Comparison of ENCODE assay signal across 8 cellular contexts in genomic region chr14:75514673-75515630, GRCh38. TPM values are rescaled to one million over a fixed set of nuclear protein-coding genes. Genes with fewer than 3 reads are reported as not detected.
DNase-seq lines count a peak whose midpoint lies in the region; ATAC-seq and TF ChIP-seq lines count a peak whose summit lies in the region.

No MANE protein-coding gene starts in this region.

- H3K36me3 ChIP-seq in hepatocyte (replicated peaks; ENCODE audit: insufficient read depth, low read depth) = no peaks in the 10 kb centered on the region
- no peaks in the 10 kb centered on the region for H3K36me3 ChIP-seq in stomach

- H3K4me1 ChIP-seq in hepatocyte (ENCODE audit: insufficient read depth) (no peaks in the 10 kb centered on the region), stomach (peaks cover 0 to 16% (median 4%) of the 10 kb centered on the region in 4 donors)

- no TSS peak for BruUV-seq in Calu3 (replicated peaks; lab: Mats Ljungman, UMichigan)

- CTCF ChIA-PET in Calu3 (lab: Charles Lee) = no interaction called here

- H3K4me3 ChIP-seq in hepatocyte = no peak overlapping the region
- H3K4me3 ChIP-seq in stomach = peak overlapping the region; percentile 29 to 44 (median 33)

- DNase-seq in Calu3 = peak; percentile 15
- DNase-seq in LHCN-M2 (ENCODE audit: low read depth) = peak; percentile 49
- no peak for DNase-seq in activated T-helper 2 cell treated with anti-CD3 and anti-CD28 coated beads, Interferon-gamma antibody, Interleukin-2, Interleukin-4, amounts not matched to agents 10 μg/mL and 5 μg/mL and 100 μg/mL, durations not matched to agents 14 hours and 24 hours and 36 hours (ENCODE audit: low spot score)
- no peak for DNase-seq in hepatocyte (ENCODE audit: low spot score)
- no peak for DNase-seq in stomach
- DNase-seq in occipital lobe (lab: John Stamatoyannopoulos, UW) = no peak
- no peak for DNase-seq in NCI-H524 treated with DMSO at 0.1 percent for 48 hours (lab: John Stamatoyannopoulos, UW)

- no peak overlapping the region for H3K4me3 Mint-ChIP-seq in Calu3 (ENCODE audit: low read depth, unreplicated experiment)
- H3K4me3 Mint-ChIP-seq in activated T-helper 2 cell treated with anti-CD3 and anti-CD28 coated beads, Interferon-gamma antibody, Interleukin-2, Interleukin-4, amounts not matched to agents 10 μg/mL and 5 μg/mL and 100 μg/mL, durations not matched to agents 14 hours and 24 hours and 36 hours (ENCODE audit: low read depth) = peak overlapping the region; percentile 80

- TF ChIP-seq CTCF in Calu3 (IDR thresholded peaks at IDR 0.05; ENCODE audit: unreplicated experiment) = no peak
- no peak for TF ChIP-seq CTCF in hepatocyte (IDR thresholded peaks at IDR 0.05; ENCODE audit: poor library complexity)
- TF ChIP-seq CTCF in stomach (IDR thresholded peaks at IDR 0.05) = no peak

- H3K36me3 Mint-ChIP-seq in Calu3 (ENCODE audit: insufficient read depth, unreplicated experiment) = no peaks in the 10 kb centered on the region
- H3K36me3 Mint-ChIP-seq in activated T-helper 2 cell treated with anti-CD3 and anti-CD28 coated beads, Interferon-gamma antibody, Interleukin-2, Interleukin-4, amounts not matched to agents 10 μg/mL and 5 μg/mL and 100 μg/mL, durations not matched to agents 14 hours and 24 hours and 36 hours (ENCODE audit: low read depth) = peaks cover 19% of the 10 kb centered on the region

- no peaks in the 10 kb centered on the region for H3K4me1 Mint-ChIP-seq in Calu3 (ENCODE audit: low read depth, unreplicated experiment)
- peaks cover 48% of the 10 kb centered on the region for H3K4me1 Mint-ChIP-seq in activated T-helper 2 cell treated with anti-CD3 and anti-CD28 coated beads, Interferon-gamma antibody, Interleukin-2, Interleukin-4, amounts not matched to agents 10 μg/mL and 5 μg/mL and 100 μg/mL, durations not matched to agents 14 hours and 24 hours and 36 hours (ENCODE audit: low read depth)

- H3K79me2 ChIP-seq in hepatocyte = no peaks in the 10 kb centered on the region

- no peak for TF ChIP-seq EP300 in stomach (IDR thresholded peaks at IDR 0.05)

- no peak overlapping the region for H3K27ac ChIP-seq in hepatocyte
- H3K27ac ChIP-seq in stomach = peak overlapping the region in 4 of 5 donors; percentile 0 to 48 (median 29)

- H3K9me3 Mint-ChIP-seq in Calu3 (ENCODE audit: low read depth, unreplicated experiment) = peaks cover 3% of the 10 kb centered on the region
- peaks cover 26% of the 10 kb centered on the region for H3K9me3 Mint-ChIP-seq in activated T-helper 2 cell treated with anti-CD3 and anti-CD28 coated beads, Interferon-gamma antibody, Interleukin-2, Interleukin-4, amounts not matched to agents 10 μg/mL and 5 μg/mL and 100 μg/mL, durations not matched to agents 14 hours and 24 hours and 36 hours

- H3K4me2 ChIP-seq in hepatocyte = peak overlapping the region; percentile 38

- H3K27ac Mint-ChIP-seq in Calu3 (ENCODE audit: unreplicated experiment) = no peak overlapping the region
- peak overlapping the region; percentile 93 for H3K27ac Mint-ChIP-seq in activated T-helper 2 cell treated with anti-CD3 and anti-CD28 coated beads, Interferon-gamma antibody, Interleukin-2, Interleukin-4, amounts not matched to agents 10 μg/mL and 5 μg/mL and 100 μg/mL, durations not matched to agents 14 hours and 24 hours and 36 hours

- H3K9me2 ChIP-seq in hepatocyte (replicated peaks; ENCODE audit: insufficient read depth) = no peaks in the 10 kb centered on the region

- H3K27me3 ChIP-seq in hepatocyte (no peaks in the 10 kb centered on the region), stomach (peaks cover 0 to 7% (median 0%) of the 10 kb centered on the region in 3 donors)

- 75% methylated on average over 29 of the region's 29 CpGs for WGBS in hepatocyte (ENCODE audit: low lambda C conversion rate, missing lambda C conversion rate)
- WGBS in stomach, 5 donors = 39 to 51% (median 49%) methylated on average over 29 of the region's 29 CpGs

- intact Hi-C loops in Calu3 (cut with micrococcal nuclease; ENCODE audit: unreplicated experiment) = no loop called here
- intact Hi-C loops in activated T-helper 2 cell treated with anti-CD3 and anti-CD28 coated beads, Interferon-gamma antibody, Interleukin-2, Interleukin-4, amounts not matched to agents 10 μg/mL and 5 μg/mL and 100 μg/mL, durations not matched to agents 14 hours and 24 hours and 36 hours (cut with micrococcal nuclease) = no loop called here
- intact Hi-C loops in stomach (cut with DNase I; ENCODE audit: low total_unique reads) = no loop called here

- H2AFZ ChIP-seq in hepatocyte = no peak overlapping the region

- no peak for TF ChIP-seq POLR2A in stomach (IDR thresholded peaks at IDR 0.05)

- H3K27me3 Mint-ChIP-seq in Calu3 (ENCODE audit: unreplicated experiment) = peaks cover 28% of the 10 kb centered on the region
- no peaks in the 10 kb centered on the region for H3K27me3 Mint-ChIP-seq in activated T-helper 2 cell treated with anti-CD3 and anti-CD28 coated beads, Interferon-gamma antibody, Interleukin-2, Interleukin-4, amounts not matched to agents 10 μg/mL and 5 μg/mL and 100 μg/mL, durations not matched to agents 14 hours and 24 hours and 36 hours (ENCODE audit: low read depth)

- H3K9me3 ChIP-seq in hepatocyte (ENCODE audit: low read depth) (peaks cover 9% of the 10 kb centered on the region), stomach (peaks cover 0 to 17% (median 10%) of the 10 kb centered on the region in 4 donors)

- peak; percentile 50 for ATAC-seq in GM21381 (IDR thresholded peaks at IDR 0.05; ENCODE audit: unreplicated experiment)

- H4K20me1 ChIP-seq in hepatocyte (ENCODE audit: insufficient read depth, poor library complexity, severe bottlenecking) = no peaks in the 10 kb centered on the region

RNA-seq across cellular contexts. Expression of gene BATF, which starts 7.3 kb away (rescaled TPM):
- total RNA-seq in Calu3 (2022) = 1.4 and 2.2 TPM in 2 replicates
- not detected in 2 replicates for total RNA-seq in LHCN-M2 (2014; rRNA removed)
- polyA plus RNA-seq in LHCN-M2 (2012) = not detected
- total RNA-seq in activated T-helper 2 cell treated with anti-CD3 and anti-CD28 coated beads, Interferon-gamma antibody, Interleukin-2, Interleukin-4, amounts not matched to agents 10 μg/mL and 5 μg/mL and 100 μg/mL, durations not matched to agents 14 hours and 24 hours and 36 hours = 152 and 154 TPM in 2 replicates
- 0.60 TPM in 1 of 2 replicates, not detected in the other for total RNA-seq in hepatocyte
- polyA plus RNA-seq in hepatocyte = 3.1 and 3.6 TPM in 2 replicates
- total RNA-seq in stomach = 1 to 10 TPM in 3 of 5 donors, not detected in 2; 1.3 to 4.7 (median 2.6) TPM
- 10 to 100 TPM; 10.1 to 17.7 (median 14.8) TPM for polyA plus RNA-seq in stomach
- total RNA-seq in occipital lobe = 0.47 TPM

Comparison
In these comparisons a context has a peak if more than half of its experiments do, and no peak if none do; other contexts are left out.
1. DNase-seq: peak in Calu3 (single experiment) and LHCN-M2 (single experiment); none in activated T-helper 2 cell treated with anti-CD3 and anti-CD28 coated beads, Interferon-gamma antibody, Interleukin-2, Interleukin-4, amounts not matched to agents 10 μg/mL and 5 μg/mL and 100 μg/mL, durations not matched to agents 14 hours and 24 hours and 36 hours (single experiment), hepatocyte (single experiment), stomach (single experiment), occipital lobe (single experiment) and NCI-H524 treated with DMSO at 0.1 percent for 48 hours (single experiment).
2. RNA of gene BATF, which starts 7.3 kb away (total RNA-seq): 152 to 154 TPM in activated T-helper 2 cell treated with anti-CD3 and anti-CD28 coated beads, Interferon-gamma antibody, Interleukin-2, Interleukin-4, amounts not matched to agents 10 μg/mL and 5 μg/mL and 100 μg/mL, durations not matched to agents 14 hours and 24 hours and 36 hours; 1.4 to 2.2 TPM in Calu3, 1.3 to 4.7 TPM in stomach, 0.47 TPM in occipital lobe (single experiment), not detected in LHCN-M2 and 0.60 TPM in hepatocyte; every median in the first group is over 10 times any median in the second.